ENCODE assay signal across 8 cellular contexts in the genomic region with DNA sequence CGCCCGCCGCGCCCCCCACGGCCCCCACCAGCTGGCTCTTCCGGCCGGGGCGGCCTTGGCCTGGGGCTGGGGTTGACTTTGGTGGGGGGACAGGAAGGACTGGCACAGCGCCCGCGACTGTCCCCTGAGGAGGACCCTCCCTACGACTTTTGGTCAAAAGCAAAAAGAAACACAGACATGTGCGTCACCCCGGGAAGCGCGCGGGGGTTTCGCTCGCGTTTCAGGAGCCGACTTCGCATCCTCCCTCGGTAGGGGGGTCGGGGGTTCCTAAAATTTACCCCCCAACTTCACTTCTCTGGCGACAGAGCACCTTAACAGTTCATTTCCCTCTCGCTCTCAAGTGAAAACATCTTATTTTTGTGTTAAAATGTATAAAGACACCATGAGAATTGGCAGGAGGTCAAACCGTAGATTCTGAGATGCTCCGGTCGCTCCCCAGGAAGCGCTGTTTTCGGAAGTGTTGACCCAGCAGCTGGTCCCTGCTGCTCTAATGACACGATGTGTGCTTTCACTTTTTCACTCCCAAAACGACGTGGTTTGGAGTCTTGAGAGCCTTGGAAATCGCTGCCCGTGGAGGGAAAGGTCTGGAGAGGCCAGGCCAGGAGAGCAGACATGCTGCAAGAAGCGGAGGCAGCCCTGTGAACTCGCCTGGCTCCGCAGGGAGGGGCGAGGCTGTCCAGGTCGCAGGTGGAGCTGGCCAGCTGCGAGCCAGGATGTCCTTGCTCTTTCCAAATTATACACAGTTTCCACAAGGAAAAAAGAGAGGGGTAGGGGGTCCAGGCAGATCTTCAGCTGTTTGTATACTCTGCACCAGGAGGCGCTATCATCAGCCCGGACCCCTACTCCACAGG.
DNase-seq lines count a peak whose midpoint lies in the region; ATAC-seq and TF ChIP-seq lines count a peak whose summit lies in the region.

No MANE protein-coding gene starts in this region.

- H3K9me3 Mint-ChIP-seq in activated CD8-positive, alpha-beta memory T cell treated with anti-CD3 and anti-CD28 coated beads, Interleukin-2, amount 10 ng/mL, durations not matched to agents 7 days and 5 days (ENCODE audit: low read depth) = no peaks in the 10 kb centered on the region

- H3K27ac Mint-ChIP-seq in activated CD8-positive, alpha-beta memory T cell treated with anti-CD3 and anti-CD28 coated beads, Interleukin-2, amount 10 ng/mL, durations not matched to agents 7 days and 5 days = peak overlapping the region; percentile 55

- H3K36me3 ChIP-seq in esophagus (ENCODE audit: control insufficient read depth in 2 of 2, insufficient read depth in 2 of 2, low read length in 1 of 2) (no peaks in the 10 kb centered on the region), mucosa of rectum (ENCODE audit: control insufficient read depth in 2 of 2, insufficient read depth in 2 of 2, low read length in 2 of 2) (no peaks in the 10 kb centered on the region), testis (ENCODE audit: low read depth, missing control alignments) (no peaks in the 10 kb centered on the region)

- WGBS in esophagus, 2 donors = 3 to 4% methylated on average over 44 of the region's 44 CpGs
- 1 to 2% methylated on average over 29 to 44 of the region's 44 CpGs for WGBS in testis, 2 donors

- intact Hi-C loops in testis (cut with DNase I; ENCODE audit: low total_unique reads) = no loop called here

- ATAC-seq in activated CD8-positive, alpha-beta memory T cell treated with anti-CD3 and anti-CD28 coated beads, Interleukin-2, amount 10 ng/mL, durations not matched to agents 7 days and 5 days = peak; percentile 45

- H3K27ac ChIP-seq in esophagus (ENCODE audit: low read depth in 2 of 2, low read length in 1 of 2) (peak overlapping the region; percentile 86 to 97), mucosa of rectum (ENCODE audit: low read depth in 2 of 2, low read length in 2 of 2) (peak overlapping the region; percentile 87 to 90), testis (peak overlapping the region; percentile 91 to 93)

- in situ Hi-C loops in KBM-7 (cut with MboI; ENCODE audit: low pct_unique_long_range_greater_than_20kb, low sequenced_read_pairs) = no loop called here

- H3K4me3 ChIP-seq in GM12865 (ENCODE audit: low read depth, low read length) (peak overlapping the region; percentile 55), esophagus (ENCODE audit: low read depth in 1 of 2, low read length in 2 of 2) (peak overlapping the region; percentile 61 to 68), mucosa of rectum (ENCODE audit: low read length in 2 of 2) (peak overlapping the region; percentile 58 to 66), testis (peak overlapping the region; percentile 59 to 75)

- H3K36me3 Mint-ChIP-seq in activated CD8-positive, alpha-beta memory T cell treated with anti-CD3 and anti-CD28 coated beads, Interleukin-2, amount 10 ng/mL, durations not matched to agents 7 days and 5 days = no peaks in the 10 kb centered on the region

- TF ChIP-seq POLR2A in testis (IDR thresholded peaks at IDR 0.05) = no peak

- peak; percentile 69 for DNase-seq in GM12865 (ENCODE audit: low read depth)
- DNase-seq in KBM-7 = peak; percentile 37
- DNase-seq in activated CD8-positive, alpha-beta memory T cell treated with anti-CD3 and anti-CD28 coated beads, Interleukin-2, amount 10 ng/mL, durations not matched to agents 7 days and 5 days = no peak
- DNase-seq in testis = peak; percentile 58
- DNase-seq in NK-92 (lab: John Stamatoyannopoulos, UW; ENCODE audit: unreplicated experiment) = no peak
- no peak for DNase-seq in NCI-H1048 (lab: John Stamatoyannopoulos, UW)

- CTCF ChIA-PET in activated CD8-positive, alpha-beta memory T cell treated with anti-CD3 and anti-CD28 coated beads, Interleukin-2, amount 10 ng/mL, durations not matched to agents 7 days and 5 days (lab: Charles Lee) = no interaction called here

- peak overlapping the region; percentile 74 for H3K4me3 Mint-ChIP-seq in activated CD8-positive, alpha-beta memory T cell treated with anti-CD3 and anti-CD28 coated beads, Interleukin-2, amount 10 ng/mL, durations not matched to agents 7 days and 5 days

- TF ChIP-seq CTCF in GM12865 (IDR thresholded peaks at IDR 0.05; ENCODE audit: insufficient read depth, low read depth, low read length, missing control alignments) (no peak), testis (IDR thresholded peaks at IDR 0.05) (peak; percentile 22 to 43 (median 28))

- peaks cover 48% of the 10 kb centered on the region for H3K27me3 Mint-ChIP-seq in activated CD8-positive, alpha-beta memory T cell treated with anti-CD3 and anti-CD28 coated beads, Interleukin-2, amount 10 ng/mL, durations not matched to agents 7 days and 5 days

- peaks cover 18% of the 10 kb centered on the region for H3K4me1 Mint-ChIP-seq in activated CD8-positive, alpha-beta memory T cell treated with anti-CD3 and anti-CD28 coated beads, Interleukin-2, amount 10 ng/mL, durations not matched to agents 7 days and 5 days

- H3K4me1 ChIP-seq in esophagus (ENCODE audit: control insufficient read depth in 2 of 2, insufficient read depth in 2 of 2, low read length in 1 of 2) (peaks cover 0 to 2% of the 10 kb centered on the region in 2 donors), mucosa of rectum (ENCODE audit: control insufficient read depth in 2 of 2, insufficient read depth in 2 of 2, low read length in 2 of 2) (peaks cover 3 to 13% of the 10 kb centered on the region in 2 donors), testis (peaks cover 32% of the 10 kb centered on the region)

- H3K27me3 ChIP-seq in esophagus (ENCODE audit: control insufficient read depth in 1 of 2, insufficient read depth in 2 of 2, low read length in 2 of 2) (no peaks in the 10 kb centered on the region), mucosa of rectum (ENCODE audit: control insufficient read depth in 2 of 2, insufficient read depth in 2 of 2, low read length in 2 of 2) (peaks cover 2 to 6% of the 10 kb centered on the region in 2 donors), testis (no peaks in the 10 kb centered on the region)

- peak overlapping the region; percentile 54 to 60 for H3K9ac ChIP-seq in mucosa of rectum (ENCODE audit: low read depth in 1 of 2, low read length in 2 of 2)

- H3K9me3 ChIP-seq in esophagus (ENCODE audit: control insufficient read depth in 2 of 2, insufficient read depth in 1 of 2, low read depth in 1 of 2, low read length in 1 of 2) (no peaks in the 10 kb centered on the region), mucosa of rectum (ENCODE audit: control insufficient read depth in 2 of 2, low read length in 2 of 2) (no peaks in the 10 kb centered on the region), testis (no peaks in the 10 kb centered on the region)

Comparison
In these comparisons a context has a peak if more than half of its experiments do, and no peak if none do; other contexts are left out.
1. DNase-seq: peak in GM12865 (single experiment), KBM-7 (single experiment) and testis (single experiment); none in activated CD8-positive, alpha-beta memory T cell treated with anti-CD3 and anti-CD28 coated beads, Interleukin-2, amount 10 ng/mL, durations not matched to agents 7 days and 5 days (single experiment), NK-92 (single experiment) and NCI-H1048 (single experiment).
2. Peak in every context shown above with its lines, with median percentiles within 50 percentile points of each other: H3K4me3 ChIP-seq and H3K27ac ChIP-seq.